1 cellular context compared by ENCODE assay signal in the genomic region with DNA sequence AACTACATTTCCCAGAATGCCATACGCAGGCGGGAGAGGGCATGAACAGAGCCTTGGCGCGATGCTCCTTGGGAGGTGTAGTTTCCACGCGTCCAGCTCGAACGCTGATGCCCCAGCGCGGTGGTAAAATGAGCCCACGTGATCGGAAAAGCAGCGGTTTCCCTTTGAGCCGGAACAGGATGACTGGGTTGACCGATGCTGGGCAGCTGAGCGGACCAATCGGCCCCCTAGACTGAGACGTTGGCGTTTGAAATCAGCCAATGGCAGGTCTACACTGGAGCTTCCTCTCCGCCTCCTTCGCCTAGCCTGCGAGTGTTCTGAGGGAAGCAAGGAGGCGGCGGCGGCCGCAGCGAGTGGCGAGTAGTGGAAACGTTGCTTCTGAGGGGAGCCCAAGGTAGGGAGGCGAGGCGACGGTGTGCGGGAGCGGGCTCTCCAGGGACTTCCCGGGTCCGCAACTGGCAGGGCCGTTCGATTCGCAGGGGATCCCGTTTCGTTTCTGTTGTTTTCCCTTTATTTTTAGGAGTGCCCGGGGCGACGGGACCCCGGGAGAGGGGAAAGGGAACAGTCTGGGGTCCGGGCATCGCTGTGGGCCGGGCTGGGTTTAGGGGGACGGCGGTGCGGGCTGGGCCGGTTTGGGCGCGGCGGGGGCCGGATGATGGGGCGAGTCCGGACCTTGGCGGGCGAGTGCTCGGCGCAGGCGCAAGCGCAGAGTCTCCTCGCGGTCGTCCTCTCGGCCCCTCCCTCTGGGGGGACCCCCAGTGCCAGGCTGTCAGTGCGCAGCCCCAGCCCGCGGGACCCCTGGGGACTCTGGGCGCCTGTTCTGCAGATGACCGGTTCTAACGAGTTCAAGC.
TF ChIP-seq lines count a peak whose summit lies in the region.

A gene with protein sequence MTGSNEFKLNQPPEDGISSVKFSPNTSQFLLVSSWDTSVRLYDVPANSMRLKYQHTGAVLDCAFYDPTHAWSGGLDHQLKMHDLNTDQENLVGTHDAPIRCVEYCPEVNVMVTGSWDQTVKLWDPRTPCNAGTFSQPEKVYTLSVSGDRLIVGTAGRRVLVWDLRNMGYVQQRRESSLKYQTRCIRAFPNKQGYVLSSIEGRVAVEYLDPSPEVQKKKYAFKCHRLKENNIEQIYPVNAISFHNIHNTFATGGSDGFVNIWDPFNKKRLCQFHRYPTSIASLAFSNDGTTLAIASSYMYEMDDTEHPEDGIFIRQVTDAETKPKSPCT (plus strand): TSS at position 311 of the 851 bp plus-strand sequence. CDS start 516 bp downstream, at position 827.

TF ChIP-seq in K562, 482 proteins besides CTCF, POLR2A, EP300 and RAD21 (continued from another document and continues in another):
- TF ChIP-seq, protein P1, sequence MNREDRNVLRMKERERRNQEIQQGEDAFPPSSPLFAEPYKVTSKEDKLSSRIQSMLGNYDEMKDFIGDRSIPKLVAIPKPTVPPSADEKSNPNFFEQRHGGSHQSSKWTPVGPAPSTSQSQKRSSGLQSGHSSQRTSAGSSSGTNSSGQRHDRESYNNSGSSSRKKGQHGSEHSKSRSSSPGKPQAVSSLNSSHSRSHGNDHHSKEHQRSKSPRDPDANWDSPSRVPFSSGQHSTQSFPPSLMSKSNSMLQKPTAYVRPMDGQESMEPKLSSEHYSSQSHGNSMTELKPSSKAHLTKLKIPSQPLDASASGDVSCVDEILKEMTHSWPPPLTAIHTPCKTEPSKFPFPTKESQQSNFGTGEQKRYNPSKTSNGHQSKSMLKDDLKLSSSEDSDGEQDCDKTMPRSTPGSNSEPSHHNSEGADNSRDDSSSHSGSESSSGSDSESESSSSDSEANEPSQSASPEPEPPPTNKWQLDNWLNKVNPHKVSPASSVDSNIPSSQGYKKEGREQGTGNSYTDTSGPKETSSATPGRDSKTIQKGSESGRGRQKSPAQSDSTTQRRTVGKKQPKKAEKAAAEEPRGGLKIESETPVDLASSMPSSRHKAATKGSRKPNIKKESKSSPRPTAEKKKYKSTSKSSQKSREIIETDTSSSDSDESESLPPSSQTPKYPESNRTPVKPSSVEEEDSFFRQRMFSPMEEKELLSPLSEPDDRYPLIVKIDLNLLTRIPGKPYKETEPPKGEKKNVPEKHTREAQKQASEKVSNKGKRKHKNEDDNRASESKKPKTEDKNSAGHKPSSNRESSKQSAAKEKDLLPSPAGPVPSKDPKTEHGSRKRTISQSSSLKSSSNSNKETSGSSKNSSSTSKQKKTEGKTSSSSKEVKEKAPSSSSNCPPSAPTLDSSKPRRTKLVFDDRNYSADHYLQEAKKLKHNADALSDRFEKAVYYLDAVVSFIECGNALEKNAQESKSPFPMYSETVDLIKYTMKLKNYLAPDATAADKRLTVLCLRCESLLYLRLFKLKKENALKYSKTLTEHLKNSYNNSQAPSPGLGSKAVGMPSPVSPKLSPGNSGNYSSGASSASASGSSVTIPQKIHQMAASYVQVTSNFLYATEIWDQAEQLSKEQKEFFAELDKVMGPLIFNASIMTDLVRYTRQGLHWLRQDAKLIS (CRISPR knock-in tag; IDR thresholded peaks at IDR 0.05) = no peak; the same call in 1 of the 2 replicates
- TF ChIP-seq GTF2A2 (tag; IDR thresholded peaks at IDR 0.05) = no peak
- no peak for TF ChIP-seq SNIP1 (IDR thresholded peaks at IDR 0.05; ENCODE audit: low read depth)
- peak; percentile 87 for TF ChIP-seq GABPB1 (CRISPR knock-in tag; IDR thresholded peaks at IDR 0.05)
- TF ChIP-seq, protein P2, sequence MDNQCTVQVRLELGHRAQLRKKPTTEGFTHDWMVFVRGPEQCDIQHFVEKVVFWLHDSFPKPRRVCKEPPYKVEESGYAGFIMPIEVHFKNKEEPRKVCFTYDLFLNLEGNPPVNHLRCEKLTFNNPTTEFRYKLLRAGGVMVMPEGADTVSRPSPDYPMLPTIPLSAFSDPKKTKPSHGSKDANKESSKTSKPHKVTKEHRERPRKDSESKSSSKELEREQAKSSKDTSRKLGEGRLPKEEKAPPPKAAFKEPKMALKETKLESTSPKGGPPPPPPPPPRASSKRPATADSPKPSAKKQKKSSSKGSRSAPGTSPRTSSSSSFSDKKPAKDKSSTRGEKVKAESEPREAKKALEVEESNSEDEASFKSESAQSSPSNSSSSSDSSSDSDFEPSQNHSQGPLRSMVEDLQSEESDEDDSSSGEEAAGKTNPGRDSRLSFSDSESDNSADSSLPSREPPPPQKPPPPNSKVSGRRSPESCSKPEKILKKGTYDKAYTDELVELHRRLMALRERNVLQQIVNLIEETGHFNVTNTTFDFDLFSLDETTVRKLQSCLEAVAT (IDR thresholded peaks at IDR 0.05) = peak in 1 of 2 experiments; percentile 51; a peak in 1 of 4 replicates
- no peak for TF ChIP-seq IRF2 (CRISPR knock-in tag; IDR thresholded peaks at IDR 0.05)
- TF ChIP-seq NR4A1 (CRISPR knock-in tag; IDR thresholded peaks at IDR 0.05) = no peak
- no peak for TF ChIP-seq NR4A1 (tag; IDR thresholded peaks at IDR 0.05)
- TF ChIP-seq, protein P3, sequence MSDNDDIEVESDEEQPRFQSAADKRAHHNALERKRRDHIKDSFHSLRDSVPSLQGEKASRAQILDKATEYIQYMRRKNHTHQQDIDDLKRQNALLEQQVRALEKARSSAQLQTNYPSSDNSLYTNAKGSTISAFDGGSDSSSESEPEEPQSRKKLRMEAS (CRISPR knock-in tag; IDR thresholded peaks at IDR 0.05) = peak; percentile 78
- TF ChIP-seq, protein P4, sequence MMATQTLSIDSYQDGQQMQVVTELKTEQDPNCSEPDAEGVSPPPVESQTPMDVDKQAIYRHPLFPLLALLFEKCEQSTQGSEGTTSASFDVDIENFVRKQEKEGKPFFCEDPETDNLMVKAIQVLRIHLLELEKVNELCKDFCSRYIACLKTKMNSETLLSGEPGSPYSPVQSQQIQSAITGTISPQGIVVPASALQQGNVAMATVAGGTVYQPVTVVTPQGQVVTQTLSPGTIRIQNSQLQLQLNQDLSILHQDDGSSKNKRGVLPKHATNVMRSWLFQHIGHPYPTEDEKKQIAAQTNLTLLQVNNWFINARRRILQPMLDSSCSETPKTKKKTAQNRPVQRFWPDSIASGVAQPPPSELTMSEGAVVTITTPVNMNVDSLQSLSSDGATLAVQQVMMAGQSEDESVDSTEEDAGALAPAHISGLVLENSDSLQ (IDR thresholded peaks at IDR 0.05) = peak; percentile 99
- TF ChIP-seq, protein P5, sequence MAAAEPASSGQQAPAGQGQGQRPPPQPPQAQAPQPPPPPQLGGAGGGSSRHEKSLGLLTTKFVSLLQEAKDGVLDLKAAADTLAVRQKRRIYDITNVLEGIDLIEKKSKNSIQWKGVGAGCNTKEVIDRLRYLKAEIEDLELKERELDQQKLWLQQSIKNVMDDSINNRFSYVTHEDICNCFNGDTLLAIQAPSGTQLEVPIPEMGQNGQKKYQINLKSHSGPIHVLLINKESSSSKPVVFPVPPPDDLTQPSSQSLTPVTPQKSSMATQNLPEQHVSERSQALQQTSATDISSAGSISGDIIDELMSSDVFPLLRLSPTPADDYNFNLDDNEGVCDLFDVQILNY (CRISPR knock-in tag; IDR thresholded peaks at IDR 0.05) = no peak
- no peak for TF ChIP-seq ELF4 (CRISPR knock-in tag; IDR thresholded peaks at IDR 0.05)
- TF ChIP-seq TEAD2 (tag; IDR thresholded peaks at IDR 0.05) = no peak
- no peak for TF ChIP-seq ZC3H4 (CRISPR knock-in tag; IDR thresholded peaks at IDR 0.05; ENCODE audit: borderline replicate concordance)
- TF ChIP-seq PHB2 (IDR thresholded peaks at IDR 0.05; ENCODE audit: low read depth) = no peak
- no peak for TF ChIP-seq ZBTB17 (CRISPR knock-in tag; IDR thresholded peaks at IDR 0.05)
- TF ChIP-seq, protein P6, sequence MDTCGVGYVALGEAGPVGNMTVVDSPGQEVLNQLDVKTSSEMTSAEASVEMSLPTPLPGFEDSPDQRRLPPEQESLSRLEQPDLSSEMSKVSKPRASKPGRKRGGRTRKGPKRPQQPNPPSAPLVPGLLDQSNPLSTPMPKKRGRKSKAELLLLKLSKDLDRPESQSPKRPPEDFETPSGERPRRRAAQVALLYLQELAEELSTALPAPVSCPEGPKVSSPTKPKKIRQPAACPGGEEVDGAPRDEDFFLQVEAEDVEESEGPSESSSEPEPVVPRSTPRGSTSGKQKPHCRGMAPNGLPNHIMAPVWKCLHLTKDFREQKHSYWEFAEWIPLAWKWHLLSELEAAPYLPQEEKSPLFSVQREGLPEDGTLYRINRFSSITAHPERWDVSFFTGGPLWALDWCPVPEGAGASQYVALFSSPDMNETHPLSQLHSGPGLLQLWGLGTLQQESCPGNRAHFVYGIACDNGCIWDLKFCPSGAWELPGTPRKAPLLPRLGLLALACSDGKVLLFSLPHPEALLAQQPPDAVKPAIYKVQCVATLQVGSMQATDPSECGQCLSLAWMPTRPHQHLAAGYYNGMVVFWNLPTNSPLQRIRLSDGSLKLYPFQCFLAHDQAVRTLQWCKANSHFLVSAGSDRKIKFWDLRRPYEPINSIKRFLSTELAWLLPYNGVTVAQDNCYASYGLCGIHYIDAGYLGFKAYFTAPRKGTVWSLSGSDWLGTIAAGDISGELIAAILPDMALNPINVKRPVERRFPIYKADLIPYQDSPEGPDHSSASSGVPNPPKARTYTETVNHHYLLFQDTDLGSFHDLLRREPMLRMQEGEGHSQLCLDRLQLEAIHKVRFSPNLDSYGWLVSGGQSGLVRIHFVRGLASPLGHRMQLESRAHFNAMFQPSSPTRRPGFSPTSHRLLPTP (IDR thresholded peaks at IDR 0.05; ENCODE audit: borderline replicate concordance, extremely low read depth, insufficient read length) = no peak
- TF ChIP-seq, protein P7, sequence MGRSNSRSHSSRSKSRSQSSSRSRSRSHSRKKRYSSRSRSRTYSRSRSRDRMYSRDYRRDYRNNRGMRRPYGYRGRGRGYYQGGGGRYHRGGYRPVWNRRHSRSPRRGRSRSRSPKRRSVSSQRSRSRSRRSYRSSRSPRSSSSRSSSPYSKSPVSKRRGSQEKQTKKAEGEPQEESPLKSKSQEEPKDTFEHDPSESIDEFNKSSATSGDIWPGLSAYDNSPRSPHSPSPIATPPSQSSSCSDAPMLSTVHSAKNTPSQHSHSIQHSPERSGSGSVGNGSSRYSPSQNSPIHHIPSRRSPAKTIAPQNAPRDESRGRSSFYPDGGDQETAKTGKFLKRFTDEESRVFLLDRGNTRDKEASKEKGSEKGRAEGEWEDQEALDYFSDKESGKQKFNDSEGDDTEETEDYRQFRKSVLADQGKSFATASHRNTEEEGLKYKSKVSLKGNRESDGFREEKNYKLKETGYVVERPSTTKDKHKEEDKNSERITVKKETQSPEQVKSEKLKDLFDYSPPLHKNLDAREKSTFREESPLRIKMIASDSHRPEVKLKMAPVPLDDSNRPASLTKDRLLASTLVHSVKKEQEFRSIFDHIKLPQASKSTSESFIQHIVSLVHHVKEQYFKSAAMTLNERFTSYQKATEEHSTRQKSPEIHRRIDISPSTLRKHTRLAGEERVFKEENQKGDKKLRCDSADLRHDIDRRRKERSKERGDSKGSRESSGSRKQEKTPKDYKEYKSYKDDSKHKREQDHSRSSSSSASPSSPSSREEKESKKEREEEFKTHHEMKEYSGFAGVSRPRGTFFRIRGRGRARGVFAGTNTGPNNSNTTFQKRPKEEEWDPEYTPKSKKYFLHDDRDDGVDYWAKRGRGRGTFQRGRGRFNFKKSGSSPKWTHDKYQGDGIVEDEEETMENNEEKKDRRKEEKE (IDR thresholded peaks at IDR 0.05; ENCODE audit: borderline replicate concordance in 1 of 2, control insufficient read depth in 1 of 2, low read depth in 2 of 2, low read length in 1 of 2) = no peak
- TF ChIP-seq ZNF121 (CRISPR knock-in tag; conservative IDR thresholded peaks at IDR 0.05) = no peak
- TF ChIP-seq NBN (IDR thresholded peaks at IDR 0.05; ENCODE audit: low read depth) = 0 out of 2 replicates have a peak, but pooled peaks have one; percentile 18
- peak; percentile 98 for TF ChIP-seq HCFC1 (IDR thresholded peaks at IDR 0.05; ENCODE audit: low read depth, low read length)
- no peak for TF ChIP-seq ATF1 (CRISPR knock-in tag; IDR thresholded peaks at IDR 0.05)
- peak; percentile 84 for TF ChIP-seq ATF1 (tag; IDR thresholded peaks at IDR 0.05)
- TF ChIP-seq, protein P8, sequence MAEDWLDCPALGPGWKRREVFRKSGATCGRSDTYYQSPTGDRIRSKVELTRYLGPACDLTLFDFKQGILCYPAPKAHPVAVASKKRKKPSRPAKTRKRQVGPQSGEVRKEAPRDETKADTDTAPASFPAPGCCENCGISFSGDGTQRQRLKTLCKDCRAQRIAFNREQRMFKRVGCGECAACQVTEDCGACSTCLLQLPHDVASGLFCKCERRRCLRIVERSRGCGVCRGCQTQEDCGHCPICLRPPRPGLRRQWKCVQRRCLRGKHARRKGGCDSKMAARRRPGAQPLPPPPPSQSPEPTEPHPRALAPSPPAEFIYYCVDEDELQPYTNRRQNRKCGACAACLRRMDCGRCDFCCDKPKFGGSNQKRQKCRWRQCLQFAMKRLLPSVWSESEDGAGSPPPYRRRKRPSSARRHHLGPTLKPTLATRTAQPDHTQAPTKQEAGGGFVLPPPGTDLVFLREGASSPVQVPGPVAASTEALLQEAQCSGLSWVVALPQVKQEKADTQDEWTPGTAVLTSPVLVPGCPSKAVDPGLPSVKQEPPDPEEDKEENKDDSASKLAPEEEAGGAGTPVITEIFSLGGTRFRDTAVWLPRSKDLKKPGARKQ (CRISPR knock-in tag; IDR thresholded peaks at IDR 0.05) = no peak
- no peak for TF ChIP-seq MTF1 (CRISPR knock-in tag; IDR thresholded peaks at IDR 0.05; ENCODE audit: borderline replicate concordance)
- TF ChIP-seq NELFE (IDR thresholded peaks at IDR 0.05; ENCODE audit: insufficient read depth, insufficient read length) = no peak
- TF ChIP-seq, protein P9, sequence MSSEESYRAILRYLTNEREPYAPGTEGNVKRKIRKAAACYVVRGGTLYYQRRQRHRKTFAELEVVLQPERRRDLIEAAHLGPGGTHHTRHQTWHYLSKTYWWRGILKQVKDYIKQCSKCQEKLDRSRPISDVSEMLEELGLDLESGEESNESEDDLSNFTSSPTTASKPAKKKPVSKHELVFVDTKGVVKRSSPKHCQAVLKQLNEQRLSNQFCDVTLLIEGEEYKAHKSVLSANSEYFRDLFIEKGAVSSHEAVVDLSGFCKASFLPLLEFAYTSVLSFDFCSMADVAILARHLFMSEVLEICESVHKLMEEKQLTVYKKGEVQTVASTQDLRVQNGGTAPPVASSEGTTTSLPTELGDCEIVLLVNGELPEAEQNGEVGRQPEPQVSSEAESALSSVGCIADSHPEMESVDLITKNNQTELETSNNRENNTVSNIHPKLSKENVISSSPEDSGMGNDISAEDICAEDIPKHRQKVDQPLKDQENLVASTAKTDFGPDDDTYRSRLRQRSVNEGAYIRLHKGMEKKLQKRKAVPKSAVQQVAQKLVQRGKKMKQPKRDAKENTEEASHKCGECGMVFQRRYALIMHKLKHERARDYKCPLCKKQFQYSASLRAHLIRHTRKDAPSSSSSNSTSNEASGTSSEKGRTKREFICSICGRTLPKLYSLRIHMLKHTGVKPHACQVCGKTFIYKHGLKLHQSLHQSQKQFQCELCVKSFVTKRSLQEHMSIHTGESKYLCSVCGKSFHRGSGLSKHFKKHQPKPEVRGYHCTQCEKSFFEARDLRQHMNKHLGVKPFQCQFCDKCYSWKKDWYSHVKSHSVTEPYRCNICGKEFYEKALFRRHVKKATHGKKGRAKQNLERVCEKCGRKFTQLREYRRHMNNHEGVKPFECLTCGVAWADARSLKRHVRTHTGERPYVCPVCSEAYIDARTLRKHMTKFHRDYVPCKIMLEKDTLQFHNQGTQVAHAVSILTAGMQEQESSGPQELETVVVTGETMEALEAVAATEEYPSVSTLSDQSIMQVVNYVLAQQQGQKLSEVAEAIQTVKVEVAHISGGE (CRISPR knock-in tag; IDR thresholded peaks at IDR 0.05) = peak in 1 of 3 experiments; percentile 46; a peak in 1 of 6 replicates
- no peak for TF ChIP-seq SMC3 (conservative IDR thresholded peaks at IDR 0.05; ENCODE audit: insufficient read depth, low read depth, low read length)
- TF ChIP-seq FOXJ3 (CRISPR knock-in tag; IDR thresholded peaks at IDR 0.05) = no peak
- peak; percentile 60 for TF ChIP-seq NEUROD1 (IDR thresholded peaks at IDR 0.05; ENCODE audit: borderline replicate concordance, low read depth, low read length, partially characterized antibody)
- TF ChIP-seq YBX1 (IDR thresholded peaks at IDR 0.05) = no peak
- TF ChIP-seq CBX3 (IDR thresholded peaks at IDR 0.05; ENCODE audit: borderline replicate concordance in 1 of 2, low read length in 2 of 2) = no peak
